In genomic region chr18:46518438-46518837, GRCh38 we compare ENCODE assay signal across 12 cellular contexts.
DNase-seq lines count a peak whose midpoint lies in the region; ATAC-seq and TF ChIP-seq lines count a peak whose summit lies in the region.
"Had no signal": no experiment of that assay in that cellular context is flagged by ENCODE, and none has a peak within 500 bp of the region (broad histone marks: within the 10 kb centered on the region; RNA-seq: fewer than 3 reads in every experiment).

No MANE protein-coding gene starts in this region.

- H3K79me1 ChIP-seq in H9 (ENCODE audit: insufficient read depth, low read depth, low read length, poor library complexity, severe bottlenecking) = no peaks in the 10 kb centered on the region

- H2BK5ac ChIP-seq in H9 (ENCODE audit: insufficient read length, low read length) = no peak overlapping the region

- H3K23me2 ChIP-seq in H9 (ENCODE audit: insufficient read length, low read depth, low read length, poor library complexity, severe bottlenecking) = no peaks in the 10 kb centered on the region

- H3K9ac ChIP-seq in H9 (ENCODE audit: extremely low read depth, insufficient read length, low read length) = no peak overlapping the region

- no peak overlapping the region for H4K8ac ChIP-seq in H9 (replicated peaks; ENCODE audit: insufficient read length, low read depth, low read length)

- H3K18ac ChIP-seq in H9 (ENCODE audit: insufficient read length, low read depth, low read length) = no peak overlapping the region

- no peak overlapping the region for H3K56ac ChIP-seq in H9 (ENCODE audit: insufficient read length, low read depth, low read length)

- H3K4me3 Mint-ChIP-seq in H9 = no peak overlapping the region
- H3K4me3 Mint-ChIP-seq: activated naive CD8-positive, alpha-beta T cell treated with anti-CD3 and anti-CD28 coated beads, Interleukin-2, amount 50 U/mL, for 24 hours had no signal

- no peaks in the 10 kb centered on the region for H3K36me3 Mint-ChIP-seq in H9 (ENCODE audit: insufficient read depth in 1 of 3, low read depth in 3 of 3)

- no peak overlapping the region for H3T11ph ChIP-seq in H9 (ENCODE audit: low read length)

- no peak overlapping the region for H2BK20ac ChIP-seq in H9 (ENCODE audit: low read depth, low read length, poor library complexity, severe bottlenecking)

- no peak overlapping the region for H2BK15ac ChIP-seq in H9 (ENCODE audit: low read depth, low read length)

- no peaks in the 10 kb centered on the region for H3K4me1 ChIP-seq in H9 (ENCODE audit: insufficient read depth, low read length)

- H3K27ac ChIP-seq in 22Rv1 (no peak overlapping the region), H9 (ENCODE audit: insufficient read length, low read depth, low read length) (no peak overlapping the region)
- H3K27ac ChIP-seq: C4-2B had no signal

- H3K9me3 Mint-ChIP-seq in H9 = no peaks in the 10 kb centered on the region; a peak in 1 of 5 replicates
- H3K9me3 Mint-ChIP-seq: activated naive CD8-positive, alpha-beta T cell treated with anti-CD3 and anti-CD28 coated beads, Interleukin-2, amount 50 U/mL, for 24 hours had no signal

- H3K4ac ChIP-seq in H9 (ENCODE audit: low read depth, low read length) = no peak overlapping the region

- H3K79me2 ChIP-seq in H9 (ENCODE audit: insufficient read depth, low read length) = no peaks in the 10 kb centered on the region

- H3K14ac ChIP-seq in H9 (ENCODE audit: insufficient read depth, low read length) = no peak overlapping the region

- WGBS in H9 (ENCODE audit: extremely low coverage, insufficient read length, low lambda C conversion rate) = no CpG with 5 or more reads among the region's 6 CpGs

- no peak overlapping the region for H3K23ac ChIP-seq in H9 (ENCODE audit: insufficient read length, low read depth, low read length)

- peak; percentile 65 for DNase-seq in H9
- peak; percentile 49 for DNase-seq in RPMI8226
- DNase-seq in iPS-NIHi11 (ENCODE audit: low spot score) = peak; percentile 72
- DNase-seq in medulla oblongata (ENCODE audit: extremely low spot score) = no peak
- DNase-seq in middle frontal gyrus (ENCODE audit: extremely low spot score, low spot score) = no peak
- no peak for DNase-seq in NOMO-1 treated with dmso at 0.1 percent for 144 hours (lab: John Stamatoyannopoulos, UW; ENCODE audit: unreplicated experiment)
- DNase-seq: activated naive CD8-positive, alpha-beta T cell treated with anti-CD3 and anti-CD28 coated beads, Interleukin-2, amount 50 U/mL, for 24 hours; NCI-H2029 treated with DMSO at 0.1 percent for 48 hours; small intestine had no signal

- no peak overlapping the region for H2BK120ac ChIP-seq in H9 (ENCODE audit: low read depth, low read length, poor library complexity, severe bottlenecking)

- H3K27ac Mint-ChIP-seq in H9 = peak overlapping the region in 1 of 3 experiments; percentile 37; a peak in 1 of 7 replicates
- H3K27ac Mint-ChIP-seq: activated naive CD8-positive, alpha-beta T cell treated with anti-CD3 and anti-CD28 coated beads, Interleukin-2, amount 50 U/mL, for 24 hours had no signal

- H3K4me1 Mint-ChIP-seq in H9 = no peaks in the 10 kb centered on the region
- H3K4me1 Mint-ChIP-seq: activated naive CD8-positive, alpha-beta T cell treated with anti-CD3 and anti-CD28 coated beads, Interleukin-2, amount 50 U/mL, for 24 hours had no signal

- H2BK12ac ChIP-seq in H9 (ENCODE audit: insufficient read length, low read depth, low read length) = no peak overlapping the region

- no peak for ATAC-seq in activated CD4-positive, CD25-positive, alpha-beta regulatory T cell treated with anti-CD3 and anti-CD28 coated beads, Interleukin-2, amount 50 U/mL, for 24 hours
- ATAC-seq: activated naive CD8-positive, alpha-beta T cell treated with anti-CD3 and anti-CD28 coated beads, Interleukin-2, amount 50 U/mL, for 24 hours had no signal

- no peaks in the 10 kb centered on the region for H3K9me3 ChIP-seq in H9 (ENCODE audit: control insufficient read depth, low read depth, low read length)

- H4K91ac ChIP-seq in H9 (ENCODE audit: insufficient read length, low read depth, low read length) = no peak overlapping the region

- H3K27me3 Mint-ChIP-seq in H9 (ENCODE audit: low read depth) = peaks cover 13% of the 10 kb centered on the region

- no peak overlapping the region for H2AFZ ChIP-seq in H9 (ENCODE audit: low read length)

- H4K20me1 ChIP-seq in H9 (ENCODE audit: control insufficient read depth, insufficient read depth, insufficient read length) = no peaks in the 10 kb centered on the region

- no peaks in the 10 kb centered on the region for H3K27me3 ChIP-seq in H9 (ENCODE audit: insufficient read depth, low read length)

- H4K5ac ChIP-seq in H9 (ENCODE audit: insufficient read length, low read depth, low read length) = no peak overlapping the region

- H2AK5ac ChIP-seq in H9 (ENCODE audit: insufficient read length, low read length) = no peak overlapping the region

- TF ChIP-seq CTCF in 22Rv1 (IDR thresholded peaks at IDR 0.05) = peak; percentile 16; the same call in 1 of the 2 replicates
- peak; percentile 56; the same call in 2 of the 3 replicates for TF ChIP-seq CTCF in H9 (conservative IDR thresholded peaks at IDR 0.05)

- H3K4me2 ChIP-seq in H9 (ENCODE audit: insufficient read depth, insufficient read length, low read length) = no peak overlapping the region

Comparison
In these comparisons a context has a peak if more than half of its experiments do, and no peak if none do; other contexts are left out.
1. DNase-seq: peak in H9 (single experiment), RPMI8226 (single experiment) and iPS-NIHi11 (single experiment); none in medulla oblongata (single experiment), middle frontal gyrus (single experiment) and NOMO-1 treated with dmso at 0.1 percent for 144 hours (single experiment).